36 cellular contexts compared by ENCODE assay signal in genomic region chr10:51489009-51489408, GRCh38.
"Had no signal": no experiment of that assay in that cellular context is flagged by ENCODE, and none has a peak within 500 bp of the region (broad histone marks: within the 10 kb centered on the region; RNA-seq: fewer than 3 reads in every experiment).

No MANE protein-coding gene starts in this region.

- H3K27me3 ChIP-seq: adrenal gland, body of pancreas, brain microvascular endothelial cell, breast epithelium had no signal

- H3K4me3 ChIP-seq: adrenal gland, body of pancreas, breast epithelium had no signal

- H3K36me3 Mint-ChIP-seq: activated CD4-positive, alpha-beta memory T cell treated with anti-CD3 and anti-CD28 coated beads for 36 hours; activated naive CD4-positive, alpha-beta T cell treated with anti-CD3 and anti-CD28 coated beads, Interleukin-2, amount 50 U/mL, for 72 hours; activated naive CD8-positive, alpha-beta T cell treated with anti-CD3 and anti-CD28 coated beads for 36 hours had no signal

- H3K4me1 ChIP-seq: adrenal gland, body of pancreas, breast epithelium had no signal

- H3K4me1 Mint-ChIP-seq: activated B cell treated with CpG ODN at 0.5 μM for 24 hours; activated CD4-positive, alpha-beta T cell treated with anti-CD3 and anti-CD28 coated beads, Interleukin-2, amount 10 ng/mL, durations not matched to agents 24 days and 14 days; activated naive CD8-positive, alpha-beta T cell treated with anti-CD3 and anti-CD28 coated beads for 36 hours; activated T-helper 17 cell treated with anti-CD3 and anti-CD28 coated beads, Interleukin-2, amount 50 U/mL, for 72 hours had no signal

- H3K9me3 ChIP-seq: adrenal gland, body of pancreas, breast epithelium had no signal

- DNase-seq: activated B cell treated with CpG ODN at 0.5 μM for 24 hours; activated CD4-positive, alpha-beta memory T cell treated with anti-CD3 and anti-CD28 coated beads for 36 hours; activated CD4-positive, alpha-beta T cell treated with anti-CD3 and anti-CD28 coated beads for 4 hours; activated CD4-positive, alpha-beta T cell treated with anti-CD3 and anti-CD28 coated beads, Interleukin-2, amount 10 ng/mL, durations not matched to agents 24 days and 14 days; activated CD4-positive, alpha-beta T cell treated with anti-CD3 and anti-CD28 coated beads, Interleukin-2, amount 50 U/mL, for 1 hour; activated CD4-positive, alpha-beta T cell treated with anti-CD3 and anti-CD28 coated beads, Interleukin-2, amount 50 U/mL, for 4 hours; activated CD4-positive, CD25-positive, alpha-beta regulatory T cell treated with anti-CD3 and anti-CD28 coated beads, Interleukin-2, amount 50 U/mL, for 72 hours; activated CD8-positive, alpha-beta memory T cell treated with anti-CD3 and anti-CD28 coated beads, Interleukin-2, amount 50 U/mL, for 4 hours; activated CD8-positive, alpha-beta T cell treated with anti-CD3 and anti-CD28 coated beads for 36 hours; activated effector memory CD4-positive, alpha-beta T cell treated with anti-CD3 and anti-CD28 coated beads, Interleukin-2, amount 50 U/mL, for 16 hours; activated gamma-delta T cell treated with Interleukin-2 at 50 U/mL for 16 hours; activated naive CD4-positive, alpha-beta T cell; activated naive CD4-positive, alpha-beta T cell treated with anti-CD3 and anti-CD28 coated beads for 36 hours; activated naive CD4-positive, alpha-beta T cell treated with anti-CD3 and anti-CD28 coated beads, Interleukin-2, amount 50 U/mL, for 16 hours; activated naive CD8-positive, alpha-beta T cell treated with anti-CD3 and anti-CD28 coated beads for 36 hours; activated T-cell treated with anti-CD3 and anti-CD28 coated beads for 4 hours; activated T-cell treated with anti-CD3 and anti-CD28 coated beads, Interleukin-2, amount 50 U/mL, for 1 hour; activated T-cell treated with anti-CD3 and anti-CD28 coated beads, Interleukin-2, amount 50 U/mL, for 4 hours; activated T-cell treated with anti-CD3 and anti-CD28 coated beads, Interleukin-2, amount 50 U/mL, for 72 hours; adrenal gland; amniotic stem cell; aorta; body of pancreas; brain microvascular endothelial cell; central memory CD4-positive, alpha-beta T cell; SW 1271; T-helper 1 cell; T-helper 2 cell; T-helper 9 cell had no signal

- H3K27ac ChIP-seq: adrenal gland, body of pancreas, brain microvascular endothelial cell, breast epithelium, VCaP had no signal

- ATAC-seq: activated CD8-positive, alpha-beta T cell treated with anti-CD3 and anti-CD28 coated beads for 36 hours; activated naive CD4-positive, alpha-beta T cell treated with anti-CD3 and anti-CD28 coated beads, Interleukin-2, amount 50 U/mL, for 72 hours; activated T-cell treated with anti-CD3 and anti-CD28 coated beads, Interleukin-2, amount 50 U/mL, for 4 hours; activated T-cell treated with anti-CD3 and anti-CD28 coated beads, Interleukin-2, amount 50 U/mL, for 72 hours; activated T-helper 17 cell treated with anti-CD3 and anti-CD28 coated beads, Interleukin-2, amount 50 U/mL, for 72 hours; body of pancreas had no signal

- H3K27me3 Mint-ChIP-seq: activated B cell treated with CpG ODN at 0.5 μM for 24 hours; activated CD4-positive, alpha-beta memory T cell treated with anti-CD3 and anti-CD28 coated beads for 36 hours; activated CD4-positive, alpha-beta T cell treated with anti-CD3 and anti-CD28 coated beads, Interleukin-2, amount 10 ng/mL, durations not matched to agents 24 days and 14 days; activated CD8-positive, alpha-beta T cell treated with anti-CD3 and anti-CD28 coated beads for 36 hours had no signal

- H3K9me3 Mint-ChIP-seq: activated B cell treated with CpG ODN at 0.5 μM for 24 hours; activated CD4-positive, alpha-beta memory T cell treated with anti-CD3 and anti-CD28 coated beads for 36 hours; activated CD4-positive, alpha-beta T cell treated with anti-CD3 and anti-CD28 coated beads, Interleukin-2, amount 10 ng/mL, durations not matched to agents 24 days and 14 days; activated CD8-positive, alpha-beta T cell treated with anti-CD3 and anti-CD28 coated beads for 36 hours; activated naive CD4-positive, alpha-beta T cell treated with anti-CD3 and anti-CD28 coated beads for 36 hours; activated naive CD4-positive, alpha-beta T cell treated with anti-CD3 and anti-CD28 coated beads, Interleukin-2, amount 50 U/mL, for 72 hours; activated naive CD8-positive, alpha-beta T cell treated with anti-CD3 and anti-CD28 coated beads for 36 hours; activated T-cell treated with anti-CD3 and anti-CD28 coated beads, Interleukin-2, amount 50 U/mL, for 4 hours; activated T-cell treated with anti-CD3 and anti-CD28 coated beads, Interleukin-2, amount 50 U/mL, for 72 hours; activated T-helper 1 cell treated with anti-CD3 and anti-CD28 coated beads, Interleukin-12 subunit alpha, Interleukin-12 subunit beta, Interleukin-2, Interleukin-4 antibody, amounts not matched to agents 30 ng/mL and 10 ng/mL and 1 ng/mL, durations not matched to agents 14 hours and 24 hours and 36 hours; activated T-helper 17 cell treated with anti-CD3 and anti-CD28 coated beads, Interleukin-2, amount 50 U/mL, for 72 hours; T-helper 1 cell treated with Interleukin-12 subunit alpha and Interleukin-12 subunit beta and Interleukin-4 antibody, amounts not matched to agents 30 μg/mL and 1 μg/mL, for 36 hours; T-helper 2 cell treated with Interferon-gamma antibody and Interleukin-4, amounts not matched to agents 5 μg/mL and 100 μg/mL, for 36 hours had no signal

- H3K27ac Mint-ChIP-seq: activated B cell treated with CpG ODN at 0.5 μM for 24 hours; activated CD4-positive, alpha-beta memory T cell treated with anti-CD3 and anti-CD28 coated beads for 36 hours; activated CD4-positive, alpha-beta T cell treated with anti-CD3 and anti-CD28 coated beads, Interleukin-2, amount 10 ng/mL, durations not matched to agents 24 days and 14 days; activated CD8-positive, alpha-beta T cell treated with anti-CD3 and anti-CD28 coated beads for 36 hours; activated naive CD4-positive, alpha-beta T cell treated with anti-CD3 and anti-CD28 coated beads for 36 hours; activated naive CD4-positive, alpha-beta T cell treated with anti-CD3 and anti-CD28 coated beads, Interleukin-2, amount 50 U/mL, for 72 hours; activated naive CD8-positive, alpha-beta T cell treated with anti-CD3 and anti-CD28 coated beads for 36 hours; activated T-cell treated with anti-CD3 and anti-CD28 coated beads, Interleukin-2, amount 50 U/mL, for 72 hours; activated T-helper 1 cell treated with anti-CD3 and anti-CD28 coated beads, Interleukin-12 subunit alpha, Interleukin-12 subunit beta, Interleukin-2, Interleukin-4 antibody, amounts not matched to agents 30 ng/mL and 10 ng/mL and 1 ng/mL, durations not matched to agents 14 hours and 24 hours and 36 hours; activated T-helper 17 cell treated with anti-CD3 and anti-CD28 coated beads, Interleukin-2, amount 50 U/mL, for 72 hours; T-helper 1 cell treated with Interleukin-12 subunit alpha and Interleukin-12 subunit beta and Interleukin-4 antibody, amounts not matched to agents 30 μg/mL and 1 μg/mL, for 36 hours; T-helper 2 cell treated with Interferon-gamma antibody and Interleukin-4, amounts not matched to agents 5 μg/mL and 100 μg/mL, for 36 hours had no signal

- H3K4me3 Mint-ChIP-seq: activated B cell treated with CpG ODN at 0.5 μM for 24 hours; activated CD4-positive, alpha-beta memory T cell treated with anti-CD3 and anti-CD28 coated beads for 36 hours; activated CD4-positive, alpha-beta T cell treated with anti-CD3 and anti-CD28 coated beads, Interleukin-2, amount 10 ng/mL, durations not matched to agents 24 days and 14 days; activated CD8-positive, alpha-beta T cell treated with anti-CD3 and anti-CD28 coated beads for 36 hours; activated naive CD4-positive, alpha-beta T cell treated with anti-CD3 and anti-CD28 coated beads for 36 hours; activated naive CD8-positive, alpha-beta T cell treated with anti-CD3 and anti-CD28 coated beads for 36 hours; activated T-cell treated with anti-CD3 and anti-CD28 coated beads, Interleukin-2, amount 50 U/mL, for 4 hours; activated T-cell treated with anti-CD3 and anti-CD28 coated beads, Interleukin-2, amount 50 U/mL, for 72 hours; activated T-helper 1 cell treated with anti-CD3 and anti-CD28 coated beads, Interleukin-12 subunit alpha, Interleukin-12 subunit beta, Interleukin-2, Interleukin-4 antibody, amounts not matched to agents 30 ng/mL and 10 ng/mL and 1 ng/mL, durations not matched to agents 14 hours and 24 hours and 36 hours; activated T-helper 17 cell treated with anti-CD3 and anti-CD28 coated beads, Interleukin-2, amount 50 U/mL, for 72 hours; T-helper 1 cell treated with Interleukin-12 subunit alpha and Interleukin-12 subunit beta and Interleukin-4 antibody, amounts not matched to agents 30 μg/mL and 1 μg/mL, for 36 hours; T-helper 2 cell treated with Interferon-gamma antibody and Interleukin-4, amounts not matched to agents 5 μg/mL and 100 μg/mL, for 36 hours had no signal

- H3K36me3 ChIP-seq: adrenal gland, brain microvascular endothelial cell, breast epithelium had no signal
